Comparison of ENCODE assay signal across 8 cellular contexts in the genomic region with DNA sequence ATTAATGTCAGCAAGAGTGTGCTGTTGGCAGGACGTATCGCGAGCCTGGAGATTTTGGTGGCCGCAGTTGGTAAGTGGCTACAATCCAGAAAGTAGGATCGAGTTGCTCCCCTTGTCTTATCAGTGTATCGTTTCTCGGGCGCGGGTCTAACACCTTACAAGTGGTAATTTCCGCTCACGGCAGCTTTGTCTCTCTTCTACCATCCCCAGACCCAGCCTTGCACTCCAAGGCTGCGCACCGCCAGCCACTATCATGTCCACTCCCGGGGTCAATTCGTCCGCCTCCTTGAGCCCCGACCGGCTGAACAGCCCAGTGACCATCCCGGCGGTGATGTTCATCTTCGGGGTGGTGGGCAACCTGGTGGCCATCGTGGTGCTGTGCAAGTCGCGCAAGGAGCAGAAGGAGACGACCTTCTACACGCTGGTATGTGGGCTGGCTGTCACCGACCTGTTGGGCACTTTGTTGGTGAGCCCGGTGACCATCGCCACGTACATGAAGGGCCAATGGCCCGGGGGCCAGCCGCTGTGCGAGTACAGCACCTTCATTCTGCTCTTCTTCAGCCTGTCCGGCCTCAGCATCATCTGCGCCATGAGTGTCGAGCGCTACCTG. TPM values are rescaled to one million over a fixed set of nuclear protein-coding genes. Genes with fewer than 3 reads are reported as not detected.
DNase-seq lines count a peak whose midpoint lies in the region; ATAC-seq, FAIRE-seq and TF ChIP-seq lines count a peak whose summit lies in the region.

No MANE protein-coding gene starts in this region.

- H3K9me3 ChIP-seq in fibroblast of lung (ENCODE audit: control insufficient read depth, insufficient read depth, low read depth, low read length) (no peaks in the 10 kb centered on the region), neural progenitor cell (ENCODE audit: low read depth) (no peaks in the 10 kb centered on the region)

- ATAC-seq in GM21723 (IDR thresholded peaks at IDR 0.05; ENCODE audit: unreplicated experiment), result no peak

- peak overlapping the region; percentile 54 for H2AFZ ChIP-seq in fibroblast of lung (ENCODE audit: low read length)
- H2AFZ ChIP-seq in neural progenitor cell (replicated peaks), result peak overlapping the region; percentile 17

- peak overlapping the region; percentile 96 for H3K27ac Mint-ChIP-seq in activated CD4-positive, alpha-beta memory T cell treated with anti-CD3 and anti-CD28 coated beads, Interleukin-2, amount 10 ng/mL, durations not matched to agents 7 days and 5 days
- H3K27ac Mint-ChIP-seq in neural progenitor cell, result no peak overlapping the region

- no peaks in the 10 kb centered on the region for H3K27me3 Mint-ChIP-seq in activated CD4-positive, alpha-beta memory T cell treated with anti-CD3 and anti-CD28 coated beads, Interleukin-2, amount 10 ng/mL, durations not matched to agents 7 days and 5 days
- H3K27me3 Mint-ChIP-seq in neural progenitor cell (ENCODE audit: insufficient read depth, low read depth), result peaks cover 35% of the 10 kb centered on the region

- H3K27ac ChIP-seq in fibroblast of lung (ENCODE audit: insufficient read depth, low read length) (peak overlapping the region; percentile 24), neural progenitor cell (no peak overlapping the region)

- H3K4me1 ChIP-seq in fibroblast of lung (ENCODE audit: control insufficient read depth, extremely low read depth, insufficient read depth, low read length) (peaks cover 2% of the 10 kb centered on the region), neural progenitor cell (peaks cover 27% of the 10 kb centered on the region)

- H3K36me3 ChIP-seq in fibroblast of lung (ENCODE audit: control insufficient read depth, insufficient read depth, low read length), result no peaks in the 10 kb centered on the region
- no peaks in the 10 kb centered on the region for H3K36me3 ChIP-seq in neural progenitor cell

- H3F3A ChIP-seq in neural progenitor cell (ENCODE audit: low read depth), result peaks cover 16% of the 10 kb centered on the region

- TF ChIP-seq CTCF in fibroblast of lung (conservative IDR thresholded peaks at IDR 0.05 in 1 of 2, IDR thresholded peaks at IDR 0.05 in 1 of 2; ENCODE audit: low read depth in 1 of 2, low read length in 2 of 2) (peak in 1 of 2 donors; percentile 34), neural progenitor cell (IDR thresholded peaks at IDR 0.05) (peak; percentile 44)

- peak overlapping the region; percentile 95 for H3K4me3 Mint-ChIP-seq in activated CD4-positive, alpha-beta memory T cell treated with anti-CD3 and anti-CD28 coated beads, Interleukin-2, amount 10 ng/mL, durations not matched to agents 7 days and 5 days
- H3K4me3 Mint-ChIP-seq in neural progenitor cell, result peak overlapping the region; percentile 92

- no peaks in the 10 kb centered on the region for H3K9me3 Mint-ChIP-seq in activated CD4-positive, alpha-beta memory T cell treated with anti-CD3 and anti-CD28 coated beads, Interleukin-2, amount 10 ng/mL, durations not matched to agents 7 days and 5 days
- no peaks in the 10 kb centered on the region for H3K9me3 Mint-ChIP-seq in neural progenitor cell

- H3K4me3 ChIP-seq in fibroblast of lung (replicated peaks in 1 of 4; ENCODE audit: control extremely low read depth in 1 of 4, insufficient read depth in 1 of 4, low read depth in 3 of 4, low read length in 4 of 4), result peak overlapping the region; percentile 79 to 95 (median 84)
- peak overlapping the region; percentile 68 for H3K4me3 ChIP-seq in neural progenitor cell

- peaks cover 47% of the 10 kb centered on the region for H3K4me1 Mint-ChIP-seq in activated CD4-positive, alpha-beta memory T cell treated with anti-CD3 and anti-CD28 coated beads, Interleukin-2, amount 10 ng/mL, durations not matched to agents 7 days and 5 days
- peaks cover 36% of the 10 kb centered on the region for H3K4me1 Mint-ChIP-seq in neural progenitor cell

- no peaks in the 10 kb centered on the region for H3K27me3 ChIP-seq in fibroblast of lung (ENCODE audit: control insufficient read depth, insufficient read depth, low read length)
- H3K27me3 ChIP-seq in neural progenitor cell, result peaks cover 83% of the 10 kb centered on the region

- POLR2A ChIA-PET in activated CD4-positive, alpha-beta memory T cell treated with anti-CD3 and anti-CD28 coated beads, Interleukin-2, amount 10 ng/mL, durations not matched to agents 7 days and 5 days (lab: Charles Lee), result interaction anchor here (0.7 to 8.9 kb wide), 24 partner anchors 8 to 1478 kb away, joined by 3 to 145 read pairs (median 4); no protein-coding TSS in a partner anchor

- DNase-seq in SIG-M5 treated with dmso at 0.1 percent for 504 hours (lab: John Stamatoyannopoulos, UW; ENCODE audit: unreplicated experiment), result peak; percentile 37
- DNase-seq in SIG-M5 (lab: John Stamatoyannopoulos, UW), result no peak
- peak; percentile 61 for DNase-seq in activated CD4-positive, alpha-beta memory T cell treated with anti-CD3 and anti-CD28 coated beads, Interleukin-2, amount 10 ng/mL, durations not matched to agents 7 days and 5 days
- peak in 1 of 2 donors; percentile 61 for DNase-seq in fibroblast of lung (ENCODE audit: low read depth in 2 of 2)
- DNase-seq in neural progenitor cell (ENCODE audit: low spot score), result peak; percentile 44
- DNase-seq in GM19239 (ENCODE audit: insufficient read length, low spot score), result no peak
- no peak for DNase-seq in cortex of kidney (lab: John Stamatoyannopoulos, UW)

- CTCF ChIA-PET in activated CD4-positive, alpha-beta memory T cell treated with anti-CD3 and anti-CD28 coated beads, Interleukin-2, amount 10 ng/mL, durations not matched to agents 7 days and 5 days (lab: Charles Lee), result interaction anchor here (1.0 to 3.4 kb wide), 9 partner anchors 10 to 296 kb away, joined by 3 to 11 read pairs (median 4); no protein-coding TSS in a partner anchor

- H3K9ac ChIP-seq in fibroblast of lung (ENCODE audit: insufficient read depth, low read length) (peak overlapping the region; percentile 8), neural progenitor cell (no peak overlapping the region)

- no peak for FAIRE-seq in GM19239 (lab: Jason Lieb, UNC)

- H3K4me2 ChIP-seq in fibroblast of lung (ENCODE audit: extremely low read depth, insufficient read depth, low read length), result peak overlapping the region; percentile 94
- H3K4me2 ChIP-seq in neural progenitor cell, result peak overlapping the region; percentile 94

- H3K79me2 ChIP-seq in fibroblast of lung (ENCODE audit: control insufficient read depth, insufficient read depth, low read length) (peaks cover 54% of the 10 kb centered on the region), neural progenitor cell (ENCODE audit: low read depth) (no peaks in the 10 kb centered on the region)

- H3K36me3 Mint-ChIP-seq in activated CD4-positive, alpha-beta memory T cell treated with anti-CD3 and anti-CD28 coated beads, Interleukin-2, amount 10 ng/mL, durations not matched to agents 7 days and 5 days (ENCODE audit: low read depth), result peaks cover 52% of the 10 kb centered on the region
- no peaks in the 10 kb centered on the region for H3K36me3 Mint-ChIP-seq in neural progenitor cell

- no peaks in the 10 kb centered on the region for H4K20me1 ChIP-seq in fibroblast of lung (ENCODE audit: control insufficient read depth, extremely low read depth, insufficient read depth, low read length)
- peaks cover 21% of the 10 kb centered on the region for H4K20me1 ChIP-seq in neural progenitor cell (ENCODE audit: low read depth)

RNA-seq across cellular contexts. Expression of gene PTGER4, which starts 1.1 kb away (rescaled TPM):
- 10 to 100 TPM; 51.0 to 54.1 TPM for total RNA-seq in activated CD4-positive, alpha-beta memory T cell treated with anti-CD3 and anti-CD28 coated beads, Interleukin-2, amount 10 ng/mL, durations not matched to agents 7 days and 5 days
- total RNA-seq in fibroblast of lung (3.3 and 5.4 TPM in 2 replicates), neural progenitor cell (ENCODE audit: low replicate concordance) (0.65 TPM in 1 of 2 replicates, not detected in the other)
- 1.6 and 10.2 TPM in 2 replicates for polyA plus RNA-seq in fibroblast of lung
- polyA plus RNA-seq in fibroblast of lung (2012), result 1.4 and 8.3 TPM in 2 replicates
- polyA minus RNA-seq in fibroblast of lung (ENCODE audit: low replicate concordance), result 1.9 and 10.2 TPM in 2 replicates

Comparison
In these comparisons a context has a peak if more than half of its experiments do, and no peak if none do; other contexts are left out.
1. DNase-seq: peak in SIG-M5 treated with dmso at 0.1 percent for 504 hours (single experiment), activated CD4-positive, alpha-beta memory T cell treated with anti-CD3 and anti-CD28 coated beads, Interleukin-2, amount 10 ng/mL, durations not matched to agents 7 days and 5 days (single experiment) and neural progenitor cell (single experiment); none in SIG-M5 (single experiment), GM19239 (single experiment) and cortex of kidney (single experiment).